ENCODE assay signal across 8 cellular contexts in the genomic region with DNA sequence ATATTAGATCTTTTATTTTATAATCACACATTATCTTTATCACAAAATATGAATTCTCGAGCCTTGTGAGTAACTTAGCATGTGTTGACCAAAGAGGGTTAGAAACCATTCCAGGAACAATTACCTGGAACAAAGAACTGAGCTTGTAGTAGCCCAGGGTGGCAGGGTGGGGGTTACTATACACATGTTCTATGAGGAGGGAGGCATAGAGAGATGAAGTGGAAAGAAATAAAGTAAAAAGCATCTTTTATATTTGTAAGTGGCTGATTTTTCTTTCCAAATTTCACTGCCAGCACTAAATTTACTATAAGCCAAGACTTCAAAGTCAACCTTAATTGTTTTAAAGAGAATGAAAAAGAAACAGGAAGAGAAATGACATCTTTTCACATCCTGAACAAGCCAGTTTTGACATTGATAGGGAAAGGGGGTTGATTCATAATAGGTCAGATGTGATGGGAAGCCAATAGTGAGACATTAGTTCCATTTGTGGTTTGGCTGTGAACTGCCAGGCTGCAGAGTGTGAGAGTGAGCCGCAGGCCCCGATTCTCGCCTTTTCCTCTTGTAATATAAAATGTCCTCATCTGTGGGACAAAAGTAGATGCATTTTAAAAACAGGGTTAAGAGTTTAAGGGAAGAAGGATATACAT.
DNase-seq lines count a peak whose midpoint lies in the region; ATAC-seq lines count a peak whose summit lies in the region.

No MANE protein-coding gene starts in this region.

- ATAC-seq in GM19372 (IDR thresholded peaks at IDR 0.05; ENCODE audit: low read depth, unreplicated experiment), result peak; percentile 81
- ATAC-seq in HG03354 (IDR thresholded peaks at IDR 0.05; ENCODE audit: poor library complexity, severe bottlenecking, unreplicated experiment), result peak; percentile 87

- peak; percentile 54 for DNase-seq in activated CD8-positive, alpha-beta memory T cell treated with anti-CD3 and anti-CD28 coated beads, Interleukin-2, amount 50 U/mL, for 4 hours
- peak; percentile 50 for DNase-seq in stimulated activated CD4-positive, alpha-beta T cell treated with anti-CD3 and anti-CD28 coated beads, Interleukin-2, amount 100 ng/mL, for 4 hours (ENCODE audit: low read depth)
- no peak for DNase-seq in posterior cingulate gyrus
- DNase-seq in C1 segment of cervical spinal cord (lab: John Stamatoyannopoulos, UW), result no peak
- no peak for DNase-seq in GM03348 (ENCODE audit: low spot score)
- DNase-seq in T1000 (lab: John Stamatoyannopoulos, UW), result no peak

- intact Hi-C loops in posterior cingulate gyrus (cut with DNase I), result no loop called here

Comparison
In these comparisons a context has a peak if more than half of its experiments do, and no peak if none do; other contexts are left out.
1. DNase-seq: peak in activated CD8-positive, alpha-beta memory T cell treated with anti-CD3 and anti-CD28 coated beads, Interleukin-2, amount 50 U/mL, for 4 hours (single experiment) and stimulated activated CD4-positive, alpha-beta T cell treated with anti-CD3 and anti-CD28 coated beads, Interleukin-2, amount 100 ng/mL, for 4 hours (single experiment); none in posterior cingulate gyrus (0 of 10), C1 segment of cervical spinal cord (0 of 14), GM03348 (single experiment) and T1000 (single experiment).